14 cellular contexts compared by ENCODE assay signal in the genomic region with DNA sequence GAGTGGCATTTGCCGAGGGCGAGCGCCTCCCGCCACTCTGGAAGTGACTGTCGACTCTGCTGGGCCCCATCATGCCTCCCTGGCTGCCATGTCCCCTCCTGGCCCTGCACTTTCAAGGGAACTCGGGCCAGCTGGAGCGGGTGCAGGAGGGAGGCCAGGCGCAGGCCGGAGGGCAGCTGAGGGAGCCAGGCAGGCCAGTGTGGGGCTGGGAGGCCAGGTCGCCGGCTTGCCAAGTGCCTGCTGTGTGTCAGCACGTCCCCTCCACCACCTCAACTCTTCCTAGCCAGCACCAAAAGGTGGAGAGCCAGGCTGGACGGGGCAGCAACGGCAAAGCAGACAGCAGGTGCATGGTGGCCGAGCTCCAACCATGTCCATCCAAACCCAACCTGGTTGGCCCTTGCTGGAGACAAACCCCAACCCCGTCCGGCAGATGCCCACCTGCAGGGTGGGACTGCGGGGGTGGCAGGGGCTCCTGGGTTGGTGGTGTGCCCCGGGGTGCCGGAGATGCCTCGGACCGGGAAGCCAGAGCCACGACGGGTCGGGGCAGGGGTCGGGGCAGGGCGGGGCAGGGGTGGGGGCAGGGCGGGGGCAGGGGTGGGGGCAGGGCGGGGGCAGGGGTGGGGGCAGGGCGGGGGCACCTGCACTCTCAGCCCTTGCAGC. TPM values are rescaled to one million over a fixed set of nuclear protein-coding genes. Genes with fewer than 3 reads are reported as not detected.
DNase-seq lines count a peak whose midpoint lies in the region; ATAC-seq, FAIRE-seq and TF ChIP-seq lines count a peak whose summit lies in the region.
"Had no signal": no experiment of that assay in that cellular context is flagged by ENCODE, and none has a peak within 500 bp of the region (broad histone marks: within the 10 kb centered on the region; RNA-seq: fewer than 3 reads in every experiment).

No MANE protein-coding gene starts in this region.

- no peak for TF ChIP-seq POLR2A in A549 (IDR thresholded peaks at IDR 0.05; ENCODE audit: low read length)

- no peaks in the 10 kb centered on the region for H3K36me3 ChIP-seq in heart right ventricle
- H3K36me3 ChIP-seq in neuronal stem cell (replicated peaks in 1 of 2; ENCODE audit: control insufficient read depth in 2 of 2, insufficient read depth in 2 of 2, low read length in 2 of 2): peaks cover 0 to 3% of the 10 kb centered on the region in 2 donors
- H3K36me3 ChIP-seq in small intestine (ENCODE audit: control insufficient read depth in 2 of 2, insufficient read depth in 2 of 2, low read length in 2 of 2): no peaks in the 10 kb centered on the region

- no peak overlapping the region for H2AFZ ChIP-seq in neuronal stem cell (ENCODE audit: low read length)
- H2AFZ ChIP-seq: parathyroid adenoma had no signal

- H3K9ac ChIP-seq in neuronal stem cell (ENCODE audit: low read depth, low read length, poor library complexity): peak overlapping the region; percentile 32
- H3K9ac ChIP-seq: parathyroid adenoma had no signal

- H3K27me3 ChIP-seq in heart right ventricle (peaks cover 0 to 18% (median 0%) of the 10 kb centered on the region in 7 donors), neuronal stem cell (ENCODE audit: control insufficient read depth in 3 of 3, insufficient read depth in 3 of 3, low read depth in 1 of 3, low read length in 3 of 3) (peaks cover 0 to 2% (median 0%) of the 10 kb centered on the region in 3 experiments), small intestine (ENCODE audit: control insufficient read depth in 2 of 2, insufficient read depth in 2 of 2, low read length in 2 of 2) (no peaks in the 10 kb centered on the region)

- no peak overlapping the region for H3K4me3 ChIP-seq in A549
- H3K4me3 ChIP-seq in heart right ventricle: no peak overlapping the region
- H3K4me3 ChIP-seq in neuronal stem cell (ENCODE audit: low read length in 2 of 2): peak overlapping the region in 1 of 2 donors; percentile 30
- H3K4me3 ChIP-seq in small intestine (ENCODE audit: low read depth in 1 of 2, low read length in 2 of 2): no peak overlapping the region

- peak overlapping the region; percentile 23; the same call in 1 of the 3 replicates for H3K4me2 ChIP-seq in A549
- no peak overlapping the region for H3K4me2 ChIP-seq in neuronal stem cell (ENCODE audit: insufficient read depth, low read length, poor library complexity, severe bottlenecking)

- no peak overlapping the region for H4K8ac ChIP-seq in neuronal stem cell (ENCODE audit: low read depth, low read length)

- H3K18ac ChIP-seq in neuronal stem cell (ENCODE audit: low read length): peak overlapping the region; percentile 29

- no peak overlapping the region for H2BK120ac ChIP-seq in neuronal stem cell (ENCODE audit: low read depth, low read length)

- FAIRE-seq in A549 (lab: Jason Lieb, UNC) (no peak), small intestine (lab: Jason Lieb, UNC) (no peak)

- 89% methylated on average over 12 of the region's 30 CpGs for WGBS in A549 (ENCODE audit: missing lambda C conversion rate)
- 64 to 67% methylated on average over 24 to 30 of the region's 30 CpGs for WGBS in heart right ventricle, 2 donors
- WGBS in neuronal stem cell (ENCODE audit: extremely low coverage in 2 of 2, insufficient read length in 2 of 2, insufficient replicate concordance in 1 of 2), 2 donors: no CpG with 5 or more reads among the region's 30 CpGs
- WGBS in small intestine, 3 donors: 25 to 61% (median 50%) methylated on average over 22 to 30 of the region's 30 CpGs

- POLR2A ChIA-PET in A549 (lab: Yijun Ruan, JAX): interaction anchor here (2.5 kb wide), 1 partner anchor 142 kb away, joined by 17 read pairs; no protein-coding TSS in a partner anchor
- POLR2A ChIA-PET in RWPE1 (lab: Yijun Ruan, JAX; ENCODE audit: low non-redundant PET): interaction anchor here (0.8 to 1.3 kb wide), 4 partner anchors 70 to 142 kb away, joined by 3 to 6 read pairs (median 4); no protein-coding TSS in a partner anchor

- H3K14ac ChIP-seq in neuronal stem cell (ENCODE audit: low read length): peak overlapping the region; percentile 0

- H4K91ac ChIP-seq in neuronal stem cell (ENCODE audit: low read depth, low read length, poor library complexity): peak overlapping the region; percentile 9

- no peak for TF ChIP-seq RAD21 in A549 (conservative IDR thresholded peaks at IDR 0.05 in 1 of 2, IDR thresholded peaks at IDR 0.05 in 1 of 2)

- H3K4me1 ChIP-seq in A549 (peaks cover 40% of the 10 kb centered on the region), heart right ventricle (peaks cover 15 to 55% (median 44%) of the 10 kb centered on the region in 9 donors), neuronal stem cell (ENCODE audit: control insufficient read depth in 2 of 2, insufficient read depth in 1 of 2, low read depth in 1 of 2, low read length in 2 of 2) (peaks cover 23 to 36% of the 10 kb centered on the region in 2 donors), small intestine (ENCODE audit: control insufficient read depth in 2 of 2, insufficient read depth in 1 of 2, low read depth in 1 of 2, low read length in 1 of 2) (peaks cover 3 to 15% of the 10 kb centered on the region in 2 donors)

- peak overlapping the region; percentile 47 for H2BK15ac ChIP-seq in neuronal stem cell (ENCODE audit: low read length)

- H2BK12ac ChIP-seq in neuronal stem cell (ENCODE audit: low read length): peak overlapping the region; percentile 18

- no peak overlapping the region for H3K4ac ChIP-seq in neuronal stem cell (ENCODE audit: low read length)

- peak overlapping the region; percentile 99 for H2AK5ac ChIP-seq in neuronal stem cell (ENCODE audit: low read depth, low read length)

- ATAC-seq in A549: no peak
- peak in 5 of 8 donors; percentile 2 to 15 (median 9) for ATAC-seq in heart right ventricle
- no peak for ATAC-seq in HG03139 (IDR thresholded peaks at IDR 0.05; ENCODE audit: unreplicated experiment)
- ATAC-seq: activated CD8-positive, alpha-beta T cell treated with anti-CD3 and anti-CD28 coated beads for 36 hours; stimulated activated naive CD8-positive, alpha-beta T cell treated with anti-CD3 and anti-CD28 coated beads, Interleukin-15, Interleukin-2, amounts not matched to agents 100 U/mL and 50 U/mL, for 24 hours had no signal

- H3K23ac ChIP-seq in neuronal stem cell (ENCODE audit: low read depth, low read length, poor library complexity): peak overlapping the region; percentile 3

- intact Hi-C loops in heart right ventricle (cut with DNase I): loop anchor here in 3 of 10 donors (5.0 to 10.0 kb wide), 3 partner anchors 61 to 84 kb away; partner anchors contain the start of gene NOTCH1 (in 1 of the 3)

- TF ChIP-seq CTCF in A549 (IDR thresholded peaks at IDR 0.05) (no peak), RWPE1 (conservative IDR thresholded peaks at IDR 0.05; ENCODE audit: low read depth) (no peak), heart right ventricle (IDR thresholded peaks at IDR 0.05) (no peak)

- CTCF ChIA-PET in A549 (lab: Yijun Ruan, JAX): interaction anchor here (1.0 to 10.1 kb wide), 32 partner anchors 8 to 263 kb away, joined by 3 to 776 read pairs (median 6); no protein-coding TSS in a partner anchor
- CTCF ChIA-PET in RWPE1 (lab: Yijun Ruan, JAX): interaction anchor here (0.6 to 8.3 kb wide), 10 partner anchors 18 to 139 kb away, joined by 3 to 232 read pairs (median 6); no protein-coding TSS in a partner anchor

- H3K9me3 ChIP-seq in A549 (no peaks in the 10 kb centered on the region), heart right ventricle (no peaks in the 10 kb centered on the region), neuronal stem cell (replicated peaks in 1 of 2; ENCODE audit: control insufficient read depth in 2 of 2, insufficient read depth in 1 of 2, low read depth in 1 of 2, low read length in 2 of 2) (peaks cover 0 to 5% of the 10 kb centered on the region in 2 donors), small intestine (ENCODE audit: control insufficient read depth, low read depth) (no peaks in the 10 kb centered on the region)

- DNase-seq in A549 (ENCODE audit: low read depth in 1 of 2, low spot score in 1 of 2): no peak
- DNase-seq in RWPE1 (ENCODE audit: low spot score): no peak
- DNase-seq in heart right ventricle: peak in 1 of 2 donors; percentile 63
- DNase-seq in neuronal stem cell (ENCODE audit: low spot score): no peak
- DNase-seq in small intestine: no peak
- DNase-seq in stimulated activated CD4-positive, alpha-beta T cell treated with anti-CD3 and anti-CD28 coated beads, Interleukin-2, amount 100 ng/mL, for 48 hours: no peak
- DNase-seq in NCI-H1694 treated with DMSO at 0.1 percent for 48 hours (lab: John Stamatoyannopoulos, UW): no peak
- DNase-seq: activated CD8-positive, alpha-beta T cell treated with anti-CD3 and anti-CD28 coated beads for 36 hours; erythroblast; glutamatergic neuron; IMR-90; stimulated activated naive CD8-positive, alpha-beta T cell treated with anti-CD3 and anti-CD28 coated beads, Interleukin-15, Interleukin-2, amounts not matched to agents 100 U/mL and 50 U/mL, for 24 hours had no signal

- peak overlapping the region; percentile 7 for H2BK5ac ChIP-seq in neuronal stem cell (ENCODE audit: low read length)

- H3K79me1 ChIP-seq in neuronal stem cell (ENCODE audit: low read depth, low read length): no peaks in the 10 kb centered on the region

- H3K27ac ChIP-seq in A549 (peak overlapping the region in 1 of 2 experiments; percentile 68; a peak in 4 of 6 replicates), RWPE1 (peak overlapping the region; percentile 100), heart right ventricle (peak overlapping the region in 9 of 10 donors; percentile 20 to 76 (median 66)), neuronal stem cell (replicated peaks; ENCODE audit: low read length) (no peak overlapping the region), small intestine (ENCODE audit: low read depth in 1 of 2, low read length in 1 of 2) (peak overlapping the region in 1 of 2 donors; percentile 56)
- H3K27ac ChIP-seq: parathyroid adenoma had no signal

- no peak for TF ChIP-seq EP300 in A549 (IDR thresholded peaks at IDR 0.05)

TF ChIP-seq in A549, 52 proteins besides CTCF, POLR2A, EP300 and RAD21 (continues in another document):
- TF ChIP-seq NPAS2 (CRISPR knock-in tag; IDR thresholded peaks at IDR 0.05; ENCODE audit: borderline replicate concordance) (no peak), FOSB (CRISPR knock-in tag; IDR thresholded peaks at IDR 0.05) (no peak), HOXB13 (CRISPR knock-in tag; IDR thresholded peaks at IDR 0.05; ENCODE audit: low read depth) (no peak), POLR2AphosphoS2 (conservative IDR thresholded peaks at IDR 0.05; ENCODE audit: low read length) (no peak), SMC3 (IDR thresholded peaks at IDR 0.05) (no peak), HDAC2 (IDR thresholded peaks at IDR 0.05) (no peak)

RNA-seq across cellular contexts. Expression of gene EGFL7, which starts 36.5 kb away (rescaled TPM):
- polyA plus RNA-seq in A549 (2011; rRNA removed): 15.3 and 19.9 TPM in 2 replicates
- 49.6 and 71.8 TPM in 2 replicates for polyA plus RNA-seq in A549 (2012; cell fraction: cytosol; rRNA removed)
- 70.7 and 117 TPM in 2 replicates for polyA plus RNA-seq in A549 (2012; cell fraction: nucleus; rRNA removed)
- polyA plus RNA-seq in A549 (2017; fragmentation: RNase III; extraction: RNeasy Plus Mini Kit Qiagen cat#74134 plus additional on column Dnase treatment): 28.9 to 34.4 TPM (median 32.3 TPM) in 3 replicates
- polyA minus RNA-seq in A549 (2011; rRNA and poly(A)+ RNA removed): 3.1 and 5.9 TPM in 2 replicates
- 100 to 1,000 TPM in 5 of 10 donors, 10 to 100 TPM in 5; 68.6 to 115 (median 99.6) TPM for total RNA-seq in heart right ventricle
- 100 to 1,000 TPM; 160 to 377 TPM for polyA plus RNA-seq in heart right ventricle
- 33.1 TPM for polyA plus RNA-seq in neuronal stem cell (2013, experiment 1 of 2)
- polyA plus RNA-seq in neuronal stem cell (2013, experiment 2 of 2): 32.0 TPM
- 100 to 1,000 TPM in 1 of 3 donors, 10 to 100 TPM in 2; 15.4 to 114 (median 16.8) TPM for polyA plus RNA-seq in small intestine

Comparison
In these comparisons a context has a peak if more than half of its experiments do, and no peak if none do; other contexts are left out.
1. ATAC-seq: peak in heart right ventricle (5 of 8); none in A549 (0 of 2) and HG03139 (single experiment).